30 cellular contexts compared by ENCODE assay signal in genomic region chr9:32518276-32518675, GRCh38. TPM values are rescaled to one million over a fixed set of nuclear protein-coding genes. Genes with fewer than 3 reads are reported as not detected.
"Had no signal": no experiment of that assay in that cellular context is flagged by ENCODE, and none has a peak within 500 bp of the region (broad histone marks: within the 10 kb centered on the region; RNA-seq: fewer than 3 reads in every experiment).

No MANE protein-coding gene starts in this region.

- H3K4me3 Mint-ChIP-seq: dendritic cell treated with granulocyte-macrophage colony-stimulating factor and Interleukin-4, amounts not matched to agents 40 ng/mL and 50 ng/mL, for 4 days; immature natural killer cell; memory B cell; mesothelial cell of epicardium; natural killer cell treated with Interleukin-12 subunit alpha and Interleukin-12 subunit beta and Interleukin-15 and Interleukin-18, amount 100 ng/mL, for 72 hours; neural crest cell; stimulated activated effector memory CD8-positive, alpha-beta T cell treated with anti-CD3 and anti-CD28 coated beads, Interleukin-12 subunit alpha, Interleukin-12 subunit beta, amount 100 ng/mL, for 72 hours had no signal

- H3K27me3 ChIP-seq: colonic mucosa, esophagus squamous epithelium, heart right ventricle, neutrophil, pancreas, stomach, thyroid gland, vagina had no signal

- H3K4me1 Mint-ChIP-seq: mesothelial cell of epicardium, neural crest cell had no signal

- H3K4me3 ChIP-seq: colonic mucosa, esophagus squamous epithelium, heart right ventricle, lung, mucosa of descending colon, pancreas, stomach, thyroid gland, vagina had no signal

- H3K27me3 Mint-ChIP-seq: dendritic cell treated with granulocyte-macrophage colony-stimulating factor and Interleukin-4, amounts not matched to agents 40 ng/mL and 50 ng/mL, for 4 days; memory B cell; naive B cell; natural killer cell treated with Interleukin-12 subunit alpha and Interleukin-12 subunit beta and Interleukin-15 and Interleukin-18, amount 100 ng/mL, for 72 hours had no signal

- H3K9me3 ChIP-seq: colonic mucosa, esophagus squamous epithelium, neutrophil, pancreas, thyroid gland, vagina had no signal

- H3K9me3 Mint-ChIP-seq: dendritic cell treated with granulocyte-macrophage colony-stimulating factor and Interleukin-4, amounts not matched to agents 40 ng/mL and 50 ng/mL, for 4 days; natural killer cell treated with Interleukin-12 subunit alpha and Interleukin-12 subunit beta and Interleukin-15 and Interleukin-18, amount 100 ng/mL, for 72 hours; stimulated activated effector memory CD8-positive, alpha-beta T cell treated with anti-CD3 and anti-CD28 coated beads, Interleukin-12 subunit alpha, Interleukin-12 subunit beta, amount 100 ng/mL, for 72 hours had no signal

- H3K36me3 Mint-ChIP-seq: stimulated activated effector memory CD8-positive, alpha-beta T cell treated with anti-CD3 and anti-CD28 coated beads, Interleukin-12 subunit alpha, Interleukin-12 subunit beta, amount 100 ng/mL, for 72 hours had no signal

- ATAC-seq: heart right ventricle; left lobe of liver; mucosa of descending colon; natural killer cell treated with Interleukin-12 subunit alpha and Interleukin-12 subunit beta and Interleukin-15 and Interleukin-18, amount 100 ng/mL, for 72 hours; pancreas; sciatic nerve; stimulated activated effector memory CD8-positive, alpha-beta T cell treated with anti-CD3 and anti-CD28 coated beads, Interleukin-12 subunit alpha, Interleukin-12 subunit beta, amount 100 ng/mL, for 72 hours had no signal

- H3K4me1 ChIP-seq: colonic mucosa had no signal

- H3K36me3 ChIP-seq: colonic mucosa, esophagus squamous epithelium, neutrophil, pancreas, thyroid gland, vagina had no signal

- DNase-seq: colonic mucosa; effector CD8-positive, alpha-beta T cell; erythroblast; esophagus squamous epithelium; foreskin melanocyte; glutamatergic neuron; heart right ventricle; hypothalamus; immature natural killer cell; kidney; mucosa of descending colon; naive B cell; pancreas; stimulated activated CD4-positive, alpha-beta T cell treated with anti-CD3 and anti-CD28 coated beads, Interleukin-2, amount 100 ng/mL, for 24 hours; stimulated activated CD4-positive, alpha-beta T cell treated with anti-CD3 and anti-CD28 coated beads, Interleukin-4, amount 100 ng/mL, for 24 hours; stimulated activated naive CD4-positive, alpha-beta T cell treated with Interleukin-2 at 50 U/mL for 16 hours; stomach; thyroid gland; trophoblast cell had no signal

- H3K27ac Mint-ChIP-seq: dendritic cell treated with granulocyte-macrophage colony-stimulating factor and Interleukin-4, amounts not matched to agents 40 ng/mL and 50 ng/mL, for 4 days; memory B cell; mesothelial cell of epicardium; naive B cell; natural killer cell treated with Interleukin-12 subunit alpha and Interleukin-12 subunit beta and Interleukin-15 and Interleukin-18, amount 100 ng/mL, for 72 hours; stimulated activated effector memory CD8-positive, alpha-beta T cell treated with anti-CD3 and anti-CD28 coated beads, Interleukin-12 subunit alpha, Interleukin-12 subunit beta, amount 100 ng/mL, for 72 hours had no signal

- H3K27ac ChIP-seq: colonic mucosa, esophagus squamous epithelium, heart right ventricle, neutrophil, pancreas, stomach, vagina had no signal

- FAIRE-seq: kidney had no signal

RNA-seq across cellular contexts. Expression of gene SMIM27, which starts 33.9 kb away (rescaled TPM):
- total RNA-seq: vagina had no signal
